In genomic region chr1:31296486-31297272, GRCh38 we compare ENCODE assay signal across 8 cellular contexts. TPM values are rescaled to one million over a fixed set of nuclear protein-coding genes. Genes with fewer than 3 reads are reported as not detected.
DNase-seq lines count a peak whose midpoint lies in the region; ATAC-seq, FAIRE-seq and TF ChIP-seq lines count a peak whose summit lies in the region.

Gene SNRNP40, minus strand, starts transcription at chr1:31296788. Its CDS starts 37 bp downstream, at chr1:31296751.
Gene ZCCHC17, plus strand, starts transcription at chr1:31297032. Its CDS starts 13,067 bp downstream, at chr1:31310099.

- no peaks in the 10 kb centered on the region for H3K27me3 Mint-ChIP-seq in chondrocyte (ENCODE audit: low read depth)

- H3K27ac Mint-ChIP-seq in chondrocyte (ENCODE audit: unreplicated experiment) = no peak within 1 kb of the TSS

- peak; percentile 38 for TF ChIP-seq CTCF in chondrocyte (IDR thresholded peaks at IDR 0.05)
- TF ChIP-seq CTCF in kidney (IDR thresholded peaks at IDR 0.05; ENCODE audit: borderline replicate concordance, extremely low read depth, insufficient read depth) = no peak

- H3K36me3 ChIP-seq in kidney (ENCODE audit: control insufficient read depth in 1 of 2, insufficient read depth in 2 of 2, low read length in 2 of 2) = peaks cover 11 to 14% of the 10 kb centered on the region in 2 donors

- no peaks in the 10 kb centered on the region for H3K9me3 Mint-ChIP-seq in chondrocyte (ENCODE audit: low read depth)

- H3K27ac ChIP-seq in kidney (ENCODE audit: low read depth in 2 of 2, low read length in 2 of 2) = peak within 1 kb of the TSS; percentile 66 to 69

- ATAC-seq in GM19035 (IDR thresholded peaks at IDR 0.05; ENCODE audit: unreplicated experiment) (peak; percentile 96), HG03354 (IDR thresholded peaks at IDR 0.05; ENCODE audit: poor library complexity, severe bottlenecking, unreplicated experiment) (peak; percentile 97)

- DNase-seq in AG20443 (ENCODE audit: low spot score) = peak; percentile 98
- DNase-seq in NCI-H446 treated with DMSO at 0.1 percent for 48 hours (lab: John Stamatoyannopoulos, UW) = peak; percentile 99
- peak; percentile 83 for DNase-seq in activated CD4-positive, CD25-positive, alpha-beta regulatory T cell treated with anti-CD3 and anti-CD28 coated beads, Interleukin-2, amount 50 U/mL, for 72 hours
- DNase-seq in chondrocyte (ENCODE audit: low spot score) = peak; percentile 94
- peak; percentile 96 for DNase-seq in kidney
- DNase-seq in stimulated activated CD4-positive, alpha-beta T cell treated with anti-CD3 and anti-CD28 coated beads, Interleukin-15, amount 100 ng/mL, for 48 hours (ENCODE audit: low read depth in 2 of 2) = peak; percentile 89 to 93

- FAIRE-seq in kidney (lab: Jason Lieb, UNC) = peak; percentile 98

- H3K4me3 ChIP-seq in kidney (ENCODE audit: low read length in 2 of 2) = peak within 1 kb of the TSS; percentile 94 to 99

- peak within 1 kb of the TSS; percentile 92 to 98 for H3K9ac ChIP-seq in kidney (ENCODE audit: low read length in 2 of 2)

- H3K36me3 Mint-ChIP-seq in chondrocyte (ENCODE audit: low read depth) = peaks cover 11% of the 10 kb centered on the region

- intact Hi-C loops in kidney (cut with DNase I) = no loop called here

- peaks cover 12 to 16% of the 10 kb centered on the region in 2 donors for H3K4me1 ChIP-seq in kidney (ENCODE audit: control insufficient read depth in 1 of 2, insufficient read depth in 1 of 2, low read depth in 1 of 2, low read length in 2 of 2)

- H3K4me1 Mint-ChIP-seq in chondrocyte (ENCODE audit: low read depth) = peaks cover 20% of the 10 kb centered on the region

- H3K4me3 Mint-ChIP-seq in chondrocyte (ENCODE audit: unreplicated experiment) = no peak within 1 kb of the TSS

- H3K9me3 ChIP-seq in kidney (ENCODE audit: control insufficient read depth in 1 of 2, low read length in 2 of 2) = no peaks in the 10 kb centered on the region

RNA-seq across cellular contexts. Expression of gene SNRNP40, which starts in this region (rescaled TPM):
- total RNA-seq in chondrocyte (32.3 to 39.0 TPM (median 34.3 TPM) in 3 replicates), kidney (44.2 TPM)
- 31.3 TPM for polyA plus RNA-seq in kidney (ENCODE audit: insufficient read depth, low read depth, low replicate concordance)

RNA-seq across cellular contexts. Expression of gene ZCCHC17, which starts in this region (rescaled TPM):
- total RNA-seq in chondrocyte (31.1 to 34.6 TPM (median 34.5 TPM) in 3 replicates), kidney (27.5 TPM)
- 42.0 TPM for polyA plus RNA-seq in kidney (ENCODE audit: insufficient read depth, low read depth, low replicate concordance)

Comparison
In these comparisons a context has a peak if more than half of its experiments do, and no peak if none do; other contexts are left out.
1. Peak in every context shown above with its lines: DNase-seq, ATAC-seq, H3K4me3 ChIP-seq and H3K27ac ChIP-seq.